ENCODE assay signal across 9 cellular contexts in the genomic region with DNA sequence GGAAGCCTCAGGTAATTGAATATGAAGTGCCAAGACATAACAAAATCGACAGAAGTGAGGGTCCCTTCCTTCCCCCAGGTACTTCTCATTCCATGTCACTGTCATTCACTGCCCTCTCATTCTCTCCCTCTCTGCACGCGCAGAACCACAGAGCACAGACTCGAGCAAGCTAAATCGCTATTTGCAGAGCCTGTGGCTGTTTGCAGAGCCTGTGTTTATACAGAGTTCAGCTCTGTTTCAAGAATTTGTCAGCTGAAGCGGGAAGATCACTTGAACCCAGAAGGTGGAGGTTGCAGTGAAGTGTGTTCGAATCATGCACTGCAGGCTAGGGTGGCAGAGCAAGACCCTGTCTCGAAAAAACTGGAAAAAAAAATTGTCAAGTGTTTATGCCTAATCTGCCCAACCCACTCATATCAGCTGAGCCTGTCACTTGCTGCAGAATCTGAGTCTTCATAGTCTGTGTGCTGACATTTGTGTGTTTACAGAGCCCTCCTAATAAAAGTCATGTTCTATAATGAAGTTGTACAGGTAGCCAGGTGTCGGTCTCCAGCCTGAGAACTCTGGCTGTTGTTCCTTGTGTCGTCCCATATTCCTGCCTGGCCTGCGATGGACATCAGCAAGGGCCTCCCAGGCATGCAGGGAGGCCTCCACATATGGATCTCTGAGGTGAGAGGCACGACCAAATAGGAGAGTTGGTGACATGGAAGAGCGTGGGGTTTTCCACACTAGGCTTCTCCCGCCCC. TPM values are rescaled to one million over a fixed set of nuclear protein-coding genes. Genes with fewer than 3 reads are reported as not detected.
A peak's percentile ranks its signal among the peaks of the same experiment; 100 is the strongest.
DNase-seq lines count a peak whose midpoint lies in the region; ATAC-seq, FAIRE-seq and TF ChIP-seq lines count a peak whose summit lies in the region.
"Had no signal": no experiment of that assay in that cellular context is flagged by ENCODE, and none has a peak within 500 bp of the region (broad histone marks: within the 10 kb centered on the region; RNA-seq: fewer than 3 reads in every experiment).

No MANE protein-coding gene starts in this region.

- peak; percentile 65 for FAIRE-seq in GM18507 (lab: Jason Lieb, UNC)

- TF ChIP-seq CTCF in WI38 (IDR thresholded peaks at IDR 0.05; ENCODE audit: low read depth, low read length) (no peak), foreskin fibroblast (IDR thresholded peaks at IDR 0.05; ENCODE audit: low read depth, low read length) (no peak)

- DNase-seq in GM18507 (ENCODE audit: extremely low spot score, insufficient read length, low read depth): no peak
- DNase-seq in foreskin fibroblast: no peak
- no peak for DNase-seq in skeletal muscle cell (ENCODE audit: low read depth)
- no peak for DNase-seq in dermis blood vessel endothelial cell
- DNase-seq in mucosa of gallbladder (ENCODE audit: low spot score): no peak
- DNase-seq in GDM1 (lab: John Stamatoyannopoulos, UW): no peak

- ATAC-seq in GM21390 (IDR thresholded peaks at IDR 0.05; ENCODE audit: unreplicated experiment): no peak

- H3K4me3 ChIP-seq in WI38 (ENCODE audit: low read depth, low read length): peak overlapping the region; percentile 54
- H3K4me3 ChIP-seq in foreskin fibroblast (ENCODE audit: low read depth in 1 of 2, low read length in 2 of 2): peak overlapping the region; percentile 67 to 72
- H3K4me3 ChIP-seq in skeletal muscle cell (ENCODE audit: low read depth, low read length): peak overlapping the region; percentile 64

RNA-seq across cellular contexts. Expression of a gene that starts 2.7 kb away (rescaled TPM):
- total RNA-seq in dermis blood vessel endothelial cell (8.0 and 8.7 TPM in 2 replicates), mucosa of gallbladder (131 TPM)

RNA-seq across cellular contexts. Expression of a gene that starts 36.2 kb away (rescaled TPM):
- total RNA-seq in dermis blood vessel endothelial cell: 19.7 and 20.4 TPM in 2 replicates
- 43.9 TPM for total RNA-seq in mucosa of gallbladder

RNA-seq across cellular contexts. Expression of a gene that starts 45.8 kb away (rescaled TPM):
- total RNA-seq in dermis blood vessel endothelial cell (under 0.01 TPM in 1 of 2 replicates, not detected in the other), mucosa of gallbladder (4.7 TPM)
- total RNA-seq: LHCN-M2 had no signal

Comparison
In these comparisons a context has a peak if more than half of its experiments do, and no peak if none do; other contexts are left out.
1. RNA of a gene that starts 2.7 kb away (total RNA-seq): 131 TPM in mucosa of gallbladder (single experiment); 8.0 to 8.7 TPM in dermis blood vessel endothelial cell; every median in the first group is over 10 times any median in the second.
2. Peak in every context shown above with its lines, with median percentiles within 50 percentile points of each other: H3K4me3 ChIP-seq.